31 cellular contexts compared by ENCODE assay signal in the genomic region with DNA sequence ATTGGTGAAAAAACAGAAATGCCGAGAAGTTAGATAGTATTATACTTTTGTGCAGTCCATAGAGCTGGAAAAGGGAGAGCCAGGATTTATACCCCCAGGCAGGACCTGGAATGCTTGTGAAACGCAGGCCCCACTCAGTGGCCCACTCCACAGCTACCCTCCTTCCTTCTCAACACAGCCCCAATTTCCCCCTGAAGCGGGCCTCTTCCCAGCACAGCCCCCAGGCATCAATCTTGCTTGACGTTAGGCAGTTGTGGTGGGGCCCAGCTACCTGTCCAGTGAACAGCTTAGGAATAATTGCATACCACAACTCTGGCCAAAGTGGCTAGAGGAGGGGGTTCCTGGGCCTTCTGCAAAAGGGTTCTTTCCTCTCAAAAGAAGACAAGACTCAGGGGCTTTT.
"Had no signal": no experiment of that assay in that cellular context is flagged by ENCODE, and none has a peak within 500 bp of the region (broad histone marks: within the 10 kb centered on the region; RNA-seq: fewer than 3 reads in every experiment).

No MANE protein-coding gene starts in this region.

- DNase-seq: activated B cell treated with CpG ODN at 0.5 μM for 24 hours; activated CD4-positive, alpha-beta T cell treated with anti-CD3 and anti-CD28 coated beads for 48 hours; activated CD4-positive, alpha-beta T cell treated with anti-CD3 and anti-CD28 coated beads, Interleukin-2, amount 50 U/mL, for 1 hour; activated CD4-positive, alpha-beta T cell treated with anti-CD3 and anti-CD28 coated beads, Interleukin-2, amount 50 U/mL, for 48 hours; activated CD8-positive, alpha-beta memory T cell treated with anti-CD3 and anti-CD28 coated beads for 24 hours; activated CD8-positive, alpha-beta T cell treated with anti-CD3 and anti-CD28 coated beads for 36 hours; activated gamma-delta T cell; activated naive CD4-positive, alpha-beta T cell; activated naive CD4-positive, alpha-beta T cell treated with anti-CD3 and anti-CD28 coated beads, Interleukin-2, amount 10 ng/mL, durations not matched to agents 7 days and 5 days; activated naive CD8-positive, alpha-beta T cell treated with anti-CD3 and anti-CD28 coated beads, Interleukin-2, amount 10 ng/mL, durations not matched to agents 7 days and 5 days; activated T-cell treated with anti-CD3 and anti-CD28 coated beads, Interleukin-2, amount 50 U/mL, for 48 hours; dorsolateral prefrontal cortex; effector memory CD4-positive, alpha-beta T cell; endodermal cell; foreskin fibroblast; T-helper 1 cell; T-helper 17 cell; T1000; WERI-Rb-1 had no signal

- H3K27ac ChIP-seq: ascending aorta, breast epithelium, cardiac muscle cell, coronary artery, dorsolateral prefrontal cortex, WERI-Rb-1 had no signal

- H3K9me3 ChIP-seq: ascending aorta, breast epithelium had no signal

- H3K36me3 Mint-ChIP-seq: activated naive CD4-positive, alpha-beta T cell treated with anti-CD3 and anti-CD28 coated beads, Interleukin-2, amount 10 ng/mL, durations not matched to agents 7 days and 5 days; activated naive CD4-positive, alpha-beta T cell treated with anti-CD3 and anti-CD28 coated beads, Interleukin-2, amount 50 U/mL, for 72 hours; activated naive CD8-positive, alpha-beta T cell treated with anti-CD3 and anti-CD28 coated beads, Interleukin-2, amount 10 ng/mL, durations not matched to agents 7 days and 5 days; brain had no signal

- H3K9me3 Mint-ChIP-seq: activated B cell treated with CpG ODN at 0.5 μM for 24 hours; activated CD8-positive, alpha-beta T cell treated with anti-CD3 and anti-CD28 coated beads for 36 hours; activated naive CD4-positive, alpha-beta T cell treated with anti-CD3 and anti-CD28 coated beads, Interleukin-2, amount 10 ng/mL, durations not matched to agents 7 days and 5 days; activated naive CD4-positive, alpha-beta T cell treated with anti-CD3 and anti-CD28 coated beads, Interleukin-2, amount 50 U/mL, for 72 hours; activated naive CD8-positive, alpha-beta T cell treated with anti-CD3 and anti-CD28 coated beads, Interleukin-2, amount 10 ng/mL, durations not matched to agents 7 days and 5 days; activated T-helper 1 cell treated with anti-CD3 and anti-CD28 coated beads, Interleukin-12 subunit alpha, Interleukin-12 subunit beta, Interleukin-2, Interleukin-4 antibody, amounts not matched to agents 30 ng/mL and 10 ng/mL and 1 ng/mL, durations not matched to agents 14 hours and 24 hours and 36 hours; brain; central memory CD8-positive, alpha-beta T cell; dendritic cell treated with granulocyte-macrophage colony-stimulating factor and Interleukin-4, amounts not matched to agents 40 ng/mL and 50 ng/mL, for 4 days; endodermal cell; T-helper 2 cell treated with Interferon-gamma antibody and Interleukin-4, amounts not matched to agents 5 μg/mL and 100 μg/mL, for 36 hours had no signal

- H3K36me3 ChIP-seq: ascending aorta, breast epithelium, cardiac muscle cell had no signal

- ATAC-seq: activated CD4-positive, CD25-positive, alpha-beta regulatory T cell treated with anti-CD3 and anti-CD28 coated beads, Interleukin-2, amount 50 U/mL, for 24 hours; activated CD8-positive, alpha-beta T cell treated with anti-CD3 and anti-CD28 coated beads for 36 hours; activated naive CD4-positive, alpha-beta T cell treated with anti-CD3 and anti-CD28 coated beads, Interleukin-2, amount 50 U/mL, for 72 hours; esophagus mucosa; T-helper 17 cell had no signal

- H3K4me3 Mint-ChIP-seq: activated B cell treated with CpG ODN at 0.5 μM for 24 hours; activated CD8-positive, alpha-beta T cell treated with anti-CD3 and anti-CD28 coated beads for 36 hours; activated naive CD4-positive, alpha-beta T cell treated with anti-CD3 and anti-CD28 coated beads, Interleukin-2, amount 10 ng/mL, durations not matched to agents 7 days and 5 days; activated naive CD8-positive, alpha-beta T cell treated with anti-CD3 and anti-CD28 coated beads, Interleukin-2, amount 10 ng/mL, durations not matched to agents 7 days and 5 days; activated T-helper 1 cell treated with anti-CD3 and anti-CD28 coated beads, Interleukin-12 subunit alpha, Interleukin-12 subunit beta, Interleukin-2, Interleukin-4 antibody, amounts not matched to agents 30 ng/mL and 10 ng/mL and 1 ng/mL, durations not matched to agents 14 hours and 24 hours and 36 hours; brain; central memory CD8-positive, alpha-beta T cell; dendritic cell treated with granulocyte-macrophage colony-stimulating factor and Interleukin-4, amounts not matched to agents 40 ng/mL and 50 ng/mL, for 4 days; endodermal cell; T-helper 17 cell; T-helper 2 cell treated with Interferon-gamma antibody and Interleukin-4, amounts not matched to agents 5 μg/mL and 100 μg/mL, for 36 hours had no signal

- H3K4me3 ChIP-seq: ascending aorta, breast epithelium, cardiac muscle cell, coronary artery, dorsolateral prefrontal cortex had no signal

- H3K27me3 ChIP-seq: ascending aorta, breast epithelium, cardiac muscle cell, dorsolateral prefrontal cortex had no signal

- H3K27ac Mint-ChIP-seq: activated B cell treated with CpG ODN at 0.5 μM for 24 hours; activated CD8-positive, alpha-beta T cell treated with anti-CD3 and anti-CD28 coated beads for 36 hours; activated naive CD4-positive, alpha-beta T cell treated with anti-CD3 and anti-CD28 coated beads, Interleukin-2, amount 10 ng/mL, durations not matched to agents 7 days and 5 days; activated naive CD8-positive, alpha-beta T cell treated with anti-CD3 and anti-CD28 coated beads, Interleukin-2, amount 10 ng/mL, durations not matched to agents 7 days and 5 days; activated T-helper 1 cell treated with anti-CD3 and anti-CD28 coated beads, Interleukin-12 subunit alpha, Interleukin-12 subunit beta, Interleukin-2, Interleukin-4 antibody, amounts not matched to agents 30 ng/mL and 10 ng/mL and 1 ng/mL, durations not matched to agents 14 hours and 24 hours and 36 hours; dendritic cell treated with granulocyte-macrophage colony-stimulating factor and Interleukin-4, amounts not matched to agents 40 ng/mL and 50 ng/mL, for 4 days; endodermal cell; T-helper 17 cell; T-helper 2 cell treated with Interferon-gamma antibody and Interleukin-4, amounts not matched to agents 5 μg/mL and 100 μg/mL, for 36 hours had no signal

- H3K27me3 Mint-ChIP-seq: activated B cell treated with CpG ODN at 0.5 μM for 24 hours; activated CD8-positive, alpha-beta T cell treated with anti-CD3 and anti-CD28 coated beads for 36 hours; activated naive CD4-positive, alpha-beta T cell treated with anti-CD3 and anti-CD28 coated beads, Interleukin-2, amount 10 ng/mL, durations not matched to agents 7 days and 5 days; activated naive CD8-positive, alpha-beta T cell treated with anti-CD3 and anti-CD28 coated beads, Interleukin-2, amount 10 ng/mL, durations not matched to agents 7 days and 5 days; brain; central memory CD8-positive, alpha-beta T cell; dendritic cell treated with granulocyte-macrophage colony-stimulating factor and Interleukin-4, amounts not matched to agents 40 ng/mL and 50 ng/mL, for 4 days; T-helper 17 cell had no signal

- H3K4me1 ChIP-seq: ascending aorta, breast epithelium had no signal

- H3K4me1 Mint-ChIP-seq: activated naive CD4-positive, alpha-beta T cell treated with anti-CD3 and anti-CD28 coated beads, Interleukin-2, amount 10 ng/mL, durations not matched to agents 7 days and 5 days; central memory CD8-positive, alpha-beta T cell had no signal
